In genomic region chr3:3179407-3180094, GRCh38 we compare ENCODE assay signal across 1 cellular context.
TF ChIP-seq lines count a peak whose summit lies in the region.

Gene CRBN (minus strand): TSS chr3:3179691. CDS start chr3:3179687, 4 bp downstream.

TF ChIP-seq in HepG2, 621 proteins besides CTCF, POLR2A, EP300 and RAD21 (continued from another document and continues in another):
- TF ChIP-seq, protein P1, sequence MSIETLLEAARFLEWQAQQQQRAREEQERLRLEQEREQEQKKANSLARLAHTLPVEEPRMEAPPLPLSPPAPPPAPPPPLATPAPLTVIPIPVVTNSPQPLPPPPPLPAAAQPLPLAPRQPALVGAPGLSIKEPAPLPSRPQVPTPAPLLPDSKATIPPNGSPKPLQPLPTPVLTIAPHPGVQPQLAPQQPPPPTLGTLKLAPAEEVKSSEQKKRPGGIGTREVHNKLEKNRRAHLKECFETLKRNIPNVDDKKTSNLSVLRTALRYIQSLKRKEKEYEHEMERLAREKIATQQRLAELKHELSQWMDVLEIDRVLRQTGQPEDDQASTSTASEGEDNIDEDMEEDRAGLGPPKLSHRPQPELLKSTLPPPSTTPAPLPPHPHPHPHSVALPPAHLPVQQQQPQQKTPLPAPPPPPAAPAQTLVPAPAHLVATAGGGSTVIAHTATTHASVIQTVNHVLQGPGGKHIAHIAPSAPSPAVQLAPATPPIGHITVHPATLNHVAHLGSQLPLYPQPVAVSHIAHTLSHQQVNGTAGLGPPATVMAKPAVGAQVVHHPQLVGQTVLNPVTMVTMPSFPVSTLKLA (IDR thresholded peaks at IDR 0.05) = no peak
- TF ChIP-seq ZNF720 (CRISPR knock-in tag; IDR thresholded peaks at IDR 0.05) = no peak
- peak; percentile 97 for TF ChIP-seq CCDC6 (CRISPR knock-in tag; IDR thresholded peaks at IDR 0.05)
- TF ChIP-seq TRIM22 (IDR thresholded peaks at IDR 0.05) = no peak
- TF ChIP-seq SMC3 (IDR thresholded peaks at IDR 0.05; ENCODE audit: low read length) = no peak
- TF ChIP-seq CBX5 (CRISPR knock-in tag; IDR thresholded peaks at IDR 0.05; ENCODE audit: borderline replicate concordance) = peak; percentile 85; the same call in 1 of the 2 replicates
- TF ChIP-seq ZNF878 (CRISPR knock-in tag; IDR thresholded peaks at IDR 0.05) = peak; percentile 49; the same call in 1 of the 2 replicates
- TF ChIP-seq ZNF672 (CRISPR knock-in tag; IDR thresholded peaks at IDR 0.05) = no peak
- no peak for TF ChIP-seq CAMTA2 (CRISPR knock-in tag; IDR thresholded peaks at IDR 0.05; ENCODE audit: borderline replicate concordance)
- TF ChIP-seq FOSL1 (CRISPR knock-in tag; IDR thresholded peaks at IDR 0.05; ENCODE audit: borderline replicate concordance) = no peak; the same call in 1 of the 2 replicates
- TF ChIP-seq ZNF510 (CRISPR knock-in tag; IDR thresholded peaks at IDR 0.05; ENCODE audit: low read depth) = peak; percentile 87; the same call in 1 of the 2 replicates
- peak; percentile 52; the same call in 1 of the 2 replicates for TF ChIP-seq FOXK2 (IDR thresholded peaks at IDR 0.05)
- TF ChIP-seq, protein P2, sequence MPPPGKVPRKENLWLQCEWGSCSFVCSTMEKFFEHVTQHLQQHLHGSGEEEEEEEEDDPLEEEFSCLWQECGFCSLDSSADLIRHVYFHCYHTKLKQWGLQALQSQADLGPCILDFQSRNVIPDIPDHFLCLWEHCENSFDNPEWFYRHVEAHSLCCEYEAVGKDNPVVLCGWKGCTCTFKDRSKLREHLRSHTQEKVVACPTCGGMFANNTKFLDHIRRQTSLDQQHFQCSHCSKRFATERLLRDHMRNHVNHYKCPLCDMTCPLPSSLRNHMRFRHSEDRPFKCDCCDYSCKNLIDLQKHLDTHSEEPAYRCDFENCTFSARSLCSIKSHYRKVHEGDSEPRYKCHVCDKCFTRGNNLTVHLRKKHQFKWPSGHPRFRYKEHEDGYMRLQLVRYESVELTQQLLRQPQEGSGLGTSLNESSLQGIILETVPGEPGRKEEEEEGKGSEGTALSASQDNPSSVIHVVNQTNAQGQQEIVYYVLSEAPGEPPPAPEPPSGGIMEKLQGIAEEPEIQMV (CRISPR knock-in tag; IDR thresholded peaks at IDR 0.05; ENCODE audit: low read depth) = peak; percentile 84; the same call in 1 of the 2 replicates
- peak; percentile 52; the same call in 1 of the 2 replicates for TF ChIP-seq ZNF318 (CRISPR knock-in tag; IDR thresholded peaks at IDR 0.05)
- peak; percentile 34; the same call in 1 of the 2 replicates for TF ChIP-seq ZNF609 (CRISPR knock-in tag; IDR thresholded peaks at IDR 0.05; ENCODE audit: borderline replicate concordance)
- peak; percentile 50; the same call in 1 of the 2 replicates for TF ChIP-seq SKIL (CRISPR knock-in tag; IDR thresholded peaks at IDR 0.05; ENCODE audit: borderline replicate concordance)
- TF ChIP-seq TFDP1 (CRISPR knock-in tag; IDR thresholded peaks at IDR 0.05; ENCODE audit: borderline replicate concordance) = peak; percentile 80; the same call in 1 of the 2 replicates
- no peak for TF ChIP-seq TERF1 (CRISPR knock-in tag; IDR thresholded peaks at IDR 0.05)
- TF ChIP-seq, protein P3, sequence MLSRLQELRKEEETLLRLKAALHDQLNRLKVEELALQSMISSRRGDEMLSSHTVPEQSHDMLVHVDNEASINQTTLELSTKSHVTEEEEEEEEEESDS (CRISPR knock-in tag; IDR thresholded peaks at IDR 0.05; ENCODE audit: borderline replicate concordance) = no peak
- peak; percentile 71 for TF ChIP-seq ZNF263 (CRISPR knock-in tag; IDR thresholded peaks at IDR 0.05)
- peak; percentile 80; the same call in 1 of the 2 replicates for TF ChIP-seq ZNF431 (CRISPR knock-in tag; IDR thresholded peaks at IDR 0.05; ENCODE audit: borderline replicate concordance, low read depth)
- TF ChIP-seq RAD51 (IDR thresholded peaks at IDR 0.05; ENCODE audit: borderline replicate concordance) = no peak
- no peak for TF ChIP-seq PLSCR1 (CRISPR knock-in tag; IDR thresholded peaks at IDR 0.05; ENCODE audit: borderline replicate concordance)
